11 cellular contexts compared by ENCODE assay signal in the genomic region with DNA sequence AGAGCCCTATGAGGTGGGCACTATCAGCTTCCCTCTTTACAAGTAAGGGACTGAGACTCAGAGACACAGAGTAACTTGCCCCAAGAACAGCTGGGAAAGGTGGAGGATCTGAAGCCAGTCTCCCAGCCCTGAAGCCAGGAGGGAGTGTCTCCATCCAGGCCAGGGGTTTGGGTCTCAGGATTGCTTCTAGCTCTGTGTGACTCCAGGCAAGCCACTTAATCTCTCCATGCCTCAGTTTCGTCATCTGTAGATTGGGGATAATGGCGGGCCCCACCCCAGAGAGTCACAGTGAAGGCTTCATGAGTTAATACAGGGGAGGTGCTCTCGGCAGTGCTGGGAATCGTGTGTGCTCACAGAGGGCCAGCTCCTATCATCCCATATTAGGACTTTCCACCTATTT. TPM values are rescaled to one million over a fixed set of nuclear protein-coding genes. Genes with fewer than 3 reads are reported as not detected.
"Had no signal": no experiment of that assay in that cellular context is flagged by ENCODE, and none has a peak within 500 bp of the region (broad histone marks: within the 10 kb centered on the region; RNA-seq: fewer than 3 reads in every experiment).

No MANE protein-coding gene starts in this region.

- DNase-seq: activated CD4-positive, alpha-beta T cell treated with anti-CD3 and anti-CD28 coated beads for 4 hours; activated gamma-delta T cell; activated T-cell treated with anti-CD3 and anti-CD28 coated beads, Interleukin-2, amount 50 U/mL, for 24 hours; effector memory CD8-positive, alpha-beta T cell; hippocampal formation; midbrain; testis had no signal

- ATAC-seq: effector memory CD8-positive, alpha-beta T cell had no signal

- H3K4me3 Mint-ChIP-seq: activated T-cell treated with anti-CD3 and anti-CD28 coated beads, Interleukin-2, amount 50 U/mL, for 24 hours; dendritic cell treated with granulocyte-macrophage colony-stimulating factor and Interleukin-4, amounts not matched to agents 40 ng/mL and 50 ng/mL, for 4 days; effector memory CD8-positive, alpha-beta T cell; stimulated activated naive CD8-positive, alpha-beta T cell treated with anti-CD3 and anti-CD28 coated beads, Interleukin-15, Interleukin-2, amounts not matched to agents 100 ng/mL and 50 ng/mL, for 24 hours had no signal

- H3K9me3 Mint-ChIP-seq: activated T-cell treated with anti-CD3 and anti-CD28 coated beads, Interleukin-2, amount 50 U/mL, for 24 hours; dendritic cell treated with granulocyte-macrophage colony-stimulating factor and Interleukin-4, amounts not matched to agents 40 ng/mL and 50 ng/mL, for 4 days; effector memory CD8-positive, alpha-beta T cell; stimulated activated naive CD8-positive, alpha-beta T cell treated with anti-CD3 and anti-CD28 coated beads, Interleukin-15, Interleukin-2, amounts not matched to agents 100 ng/mL and 50 ng/mL, for 24 hours had no signal

- H3K27ac Mint-ChIP-seq: activated T-cell treated with anti-CD3 and anti-CD28 coated beads, Interleukin-2, amount 50 U/mL, for 24 hours; dendritic cell treated with granulocyte-macrophage colony-stimulating factor and Interleukin-4, amounts not matched to agents 40 ng/mL and 50 ng/mL, for 4 days; stimulated activated naive CD8-positive, alpha-beta T cell treated with anti-CD3 and anti-CD28 coated beads, Interleukin-15, Interleukin-2, amounts not matched to agents 100 ng/mL and 50 ng/mL, for 24 hours had no signal

- H3K27me3 Mint-ChIP-seq: activated T-cell treated with anti-CD3 and anti-CD28 coated beads, Interleukin-2, amount 50 U/mL, for 24 hours; dendritic cell treated with granulocyte-macrophage colony-stimulating factor and Interleukin-4, amounts not matched to agents 40 ng/mL and 50 ng/mL, for 4 days; effector memory CD8-positive, alpha-beta T cell; stimulated activated naive CD8-positive, alpha-beta T cell treated with anti-CD3 and anti-CD28 coated beads, Interleukin-15, Interleukin-2, amounts not matched to agents 100 ng/mL and 50 ng/mL, for 24 hours had no signal

RNA-seq across cellular contexts. Expression of a gene that starts 32.7 kb away (rescaled TPM):
- total RNA-seq: epithelial cell of proximal tubule had no signal

RNA-seq across cellular contexts. Expression of a gene that starts 48.5 kb away (rescaled TPM):
- total RNA-seq: epithelial cell of proximal tubule, SK-MEL-5 had no signal
